ENCODE assay signal across 17 cellular contexts in genomic region chr18:79479761-79480161, GRCh38.
A peak's percentile ranks its signal among the peaks of the same experiment; 100 is the strongest.
DNase-seq lines count a peak whose midpoint lies in the region; ATAC-seq and TF ChIP-seq lines count a peak whose summit lies in the region.
"Had no signal": no experiment of that assay in that cellular context is flagged by ENCODE, and none has a peak within 500 bp of the region (broad histone marks: within the 10 kb centered on the region; RNA-seq: fewer than 3 reads in every experiment).

No MANE protein-coding gene starts in this region.

- H3K27ac ChIP-seq in OCI-LY1 (ENCODE audit: low read depth, low read length, poor library complexity, severe bottlenecking) (peak overlapping the region; percentile 92), left lung (no peak overlapping the region), sigmoid colon (no peak overlapping the region), colonic mucosa (no peak overlapping the region)

- TF ChIP-seq EP300 in sigmoid colon (IDR thresholded peaks at IDR 0.05), result no peak

- intact Hi-C loops in left lung (cut with DNase I) (no loop called here), sigmoid colon (cut with DNase I) (no loop called here), colonic mucosa (cut with DNase I) (no loop called here)

- H3K9me3 ChIP-seq in OCI-LY1 (ENCODE audit: low read length) (no peaks in the 10 kb centered on the region), left lung (no peaks in the 10 kb centered on the region), sigmoid colon (no peaks in the 10 kb centered on the region), colonic mucosa (no peaks in the 10 kb centered on the region)

- H3K27me3 ChIP-seq in OCI-LY1 (ENCODE audit: insufficient read depth, low read length), result no peaks in the 10 kb centered on the region
- no peaks in the 10 kb centered on the region for H3K27me3 ChIP-seq in left lung
- no peaks in the 10 kb centered on the region for H3K27me3 ChIP-seq in sigmoid colon
- no peaks in the 10 kb centered on the region for H3K27me3 ChIP-seq in colonic mucosa

- H3K4me3 Mint-ChIP-seq in activated T-cell treated with anti-CD3 and anti-CD28 coated beads, Interleukin-2, amount 50 U/mL, for 24 hours, result no peak overlapping the region
- H3K4me3 Mint-ChIP-seq in activated T-cell treated with anti-CD3 and anti-CD28 coated beads, Interleukin-2, amount 50 U/mL, for 72 hours, result no peak overlapping the region

- H3K36me3 ChIP-seq in OCI-LY1 (ENCODE audit: insufficient read depth, low read length) (peaks cover 37% of the 10 kb centered on the region; the same call in 1 of the 2 replicates), left lung (peaks cover 0 to 7% of the 10 kb centered on the region in 2 donors), sigmoid colon (peaks cover 0 to 15% (median 0%) of the 10 kb centered on the region in 4 donors), colonic mucosa (no peaks in the 10 kb centered on the region)

- H3K27me3 Mint-ChIP-seq in activated T-cell treated with anti-CD3 and anti-CD28 coated beads, Interleukin-2, amount 50 U/mL, for 24 hours, result no peaks in the 10 kb centered on the region
- H3K27me3 Mint-ChIP-seq in activated T-cell treated with anti-CD3 and anti-CD28 coated beads, Interleukin-2, amount 50 U/mL, for 72 hours (ENCODE audit: low read depth), result no peaks in the 10 kb centered on the region

- WGBS in sigmoid colon, 2 donors, result 88 to 93% methylated on average over 20 of the region's 20 CpGs

- no peak overlapping the region for H3K4me2 ChIP-seq in OCI-LY1 (ENCODE audit: low read length)

- H3K36me3 Mint-ChIP-seq in activated T-cell treated with anti-CD3 and anti-CD28 coated beads, Interleukin-2, amount 50 U/mL, for 24 hours (ENCODE audit: low read depth), result peaks cover 42% of the 10 kb centered on the region
- peaks cover 0 to 1% of the 10 kb centered on the region in 2 donors for H3K36me3 Mint-ChIP-seq in activated T-cell treated with anti-CD3 and anti-CD28 coated beads, Interleukin-2, amount 50 U/mL, for 72 hours (ENCODE audit: insufficient read depth in 2 of 2)

- H2AFZ ChIP-seq in OCI-LY1 (ENCODE audit: low read length), result no peak overlapping the region

- TF ChIP-seq POLR2A in sigmoid colon (IDR thresholded peaks at IDR 0.05), result no peak

- no peaks in the 10 kb centered on the region for H3K9me2 ChIP-seq in OCI-LY1 (ENCODE audit: low read depth, low read length)

- H3K4me3 ChIP-seq in OCI-LY1 (ENCODE audit: low read depth, low read length, poor library complexity, severe bottlenecking), result no peak overlapping the region
- H3K4me3 ChIP-seq in left lung, result no peak overlapping the region
- H3K4me3 ChIP-seq in sigmoid colon, result no peak overlapping the region
- H3K4me3 ChIP-seq in colonic mucosa, result no peak overlapping the region

- H3K27ac Mint-ChIP-seq in activated T-cell treated with anti-CD3 and anti-CD28 coated beads, Interleukin-2, amount 50 U/mL, for 24 hours, result peak overlapping the region; percentile 37
- H3K27ac Mint-ChIP-seq in activated T-cell treated with anti-CD3 and anti-CD28 coated beads, Interleukin-2, amount 50 U/mL, for 72 hours, result no peak overlapping the region

- TF ChIP-seq CTCF in OCI-LY1 (IDR thresholded peaks at IDR 0.05; ENCODE audit: low read length) (no peak), left lung (IDR thresholded peaks at IDR 0.05) (no peak), sigmoid colon (IDR thresholded peaks at IDR 0.05) (no peak), colonic mucosa (IDR thresholded peaks at IDR 0.05) (no peak)

- no peak overlapping the region for H3K9ac ChIP-seq in OCI-LY1 (ENCODE audit: low read length)
- no peak overlapping the region for H3K9ac ChIP-seq in colonic mucosa (ENCODE audit: low read depth in 2 of 2, low read length in 2 of 2)

- ATAC-seq in activated T-cell treated with anti-CD3 and anti-CD28 coated beads, Interleukin-2, amount 50 U/mL, for 72 hours (replicated peaks in 1 of 2), result no peak
- no peak for ATAC-seq in left lung
- ATAC-seq: PC-3 had no signal

- no peaks in the 10 kb centered on the region for H3K9me3 Mint-ChIP-seq in activated T-cell treated with anti-CD3 and anti-CD28 coated beads, Interleukin-2, amount 50 U/mL, for 24 hours
- no peaks in the 10 kb centered on the region for H3K9me3 Mint-ChIP-seq in activated T-cell treated with anti-CD3 and anti-CD28 coated beads, Interleukin-2, amount 50 U/mL, for 72 hours

- H3K79me2 ChIP-seq in OCI-LY1 (ENCODE audit: insufficient read depth, low read length), result no peaks in the 10 kb centered on the region

- H3K4me1 Mint-ChIP-seq in activated T-cell treated with anti-CD3 and anti-CD28 coated beads, Interleukin-2, amount 50 U/mL, for 24 hours (ENCODE audit: low read depth), result peaks cover 17% of the 10 kb centered on the region
- H3K4me1 Mint-ChIP-seq in activated T-cell treated with anti-CD3 and anti-CD28 coated beads, Interleukin-2, amount 50 U/mL, for 72 hours (ENCODE audit: low read depth), result peaks cover 6% of the 10 kb centered on the region

- H3F3A ChIP-seq in OCI-LY1 (ENCODE audit: insufficient read depth, low read length), result 0 out of 2 replicates have a peak, but pooled peaks cover 4% of the 10 kb centered on the region

- no peaks in the 10 kb centered on the region for H4K20me1 ChIP-seq in OCI-LY1 (ENCODE audit: insufficient read depth, low read length)

- H3K4me1 ChIP-seq in OCI-LY1 (ENCODE audit: insufficient read depth, low read length, severe bottlenecking) (peaks cover 36% of the 10 kb centered on the region), left lung (no peaks in the 10 kb centered on the region), sigmoid colon (peaks cover 0 to 10% (median 7%) of the 10 kb centered on the region in 4 donors), colonic mucosa (no peaks in the 10 kb centered on the region)

- DNase-seq in activated T-cell treated with anti-CD3 and anti-CD28 coated beads, Interleukin-2, amount 50 U/mL, for 24 hours, result no peak
- no peak for DNase-seq in activated T-cell treated with anti-CD3 and anti-CD28 coated beads, Interleukin-2, amount 50 U/mL, for 72 hours
- DNase-seq in left lung (peak; percentile 26 to 72), sigmoid colon (peak; percentile 59), colonic mucosa (no peak), 8988T (no peak), NCI-H82 (lab: John Stamatoyannopoulos, UW) (no peak)
- DNase-seq: C1 segment of cervical spinal cord, COR-L47, GF-D8, GOT3, NCI-H1436, NCI-H2029, NCI-H2171, NCI-H446 treated with DMSO at 0.1 percent for 48 hours, PC-3 had no signal

Comparison
In these comparisons a context has a peak if more than half of its experiments do, and no peak if none do; other contexts are left out.
1. DNase-seq: peak in left lung (2 of 2) and sigmoid colon (single experiment); none in activated T-cell treated with anti-CD3 and anti-CD28 coated beads, Interleukin-2, amount 50 U/mL, for 24 hours (single experiment), activated T-cell treated with anti-CD3 and anti-CD28 coated beads, Interleukin-2, amount 50 U/mL, for 72 hours (0 of 2), colonic mucosa (single experiment), 8988T (single experiment) and NCI-H82 (single experiment).